ENCODE assay signal across 1 cellular context in the genomic region with DNA sequence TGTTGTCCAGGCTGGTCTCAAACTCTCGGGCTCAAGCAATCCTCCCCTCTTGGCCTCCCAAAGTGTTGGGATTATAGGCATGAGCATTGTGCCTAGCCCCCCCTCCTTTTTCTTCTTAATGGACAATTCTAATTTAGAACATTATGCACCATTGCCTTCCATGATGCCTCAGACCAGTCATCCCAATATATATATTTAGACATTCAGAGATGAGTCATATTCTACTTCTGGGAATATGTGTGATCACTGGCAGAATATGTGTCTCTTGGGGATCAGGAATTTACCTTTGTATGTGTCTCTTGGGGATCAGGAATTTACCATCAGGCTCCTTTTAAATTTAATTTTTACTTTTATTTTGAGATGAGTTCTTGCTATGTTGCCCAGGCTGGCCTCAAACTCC.
TF ChIP-seq lines count a peak whose summit lies in the region.

No MANE protein-coding gene starts in this region.

TF ChIP-seq in K562, 482 proteins besides CTCF, POLR2A, EP300 and RAD21:
- no peak for TF ChIP-seq ESRRA (IDR thresholded peaks at IDR 0.05; ENCODE audit: borderline replicate concordance, low read depth)
- TF ChIP-seq, protein P1, sequence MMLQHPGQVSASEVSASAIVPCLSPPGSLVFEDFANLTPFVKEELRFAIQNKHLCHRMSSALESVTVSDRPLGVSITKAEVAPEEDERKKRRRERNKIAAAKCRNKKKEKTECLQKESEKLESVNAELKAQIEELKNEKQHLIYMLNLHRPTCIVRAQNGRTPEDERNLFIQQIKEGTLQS (IDR thresholded peaks at IDR 0.05), result peak; percentile 35; the same call in 1 of the 2 replicates
- TF ChIP-seq, protein P1 (CRISPR knock-in tag; conservative IDR thresholded peaks at IDR 0.05), result no peak
